In genomic region chr13:110447801-110448200, GRCh38 we compare ENCODE assay signal across 21 cellular contexts.
DNase-seq lines count a peak whose midpoint lies in the region; ATAC-seq and TF ChIP-seq lines count a peak whose summit lies in the region.
"Had no signal": no experiment of that assay in that cellular context is flagged by ENCODE, and none has a peak within 500 bp of the region (broad histone marks: within the 10 kb centered on the region; RNA-seq: fewer than 3 reads in every experiment).

No MANE protein-coding gene starts in this region.

- WGBS in mammary epithelial cell (ENCODE audit: low coverage, missing lambda C conversion rate), result 42% methylated on average over 9 of the region's 9 CpGs
- WGBS in smooth muscle cell (ENCODE audit: low lambda C conversion rate), result 81% methylated on average over 9 of the region's 9 CpGs

- DNase-seq in mammary epithelial cell (no peak), mesenteric fat pad (ENCODE audit: low spot score) (peak; percentile 59), smooth muscle cell (lab: John Stamatoyannopoulos, UW; ENCODE audit: unreplicated experiment) (no peak)
- DNase-seq: activated CD4-positive, alpha-beta T cell treated with anti-CD3 and anti-CD28 coated beads, Interleukin-2, amount 50 U/mL, for 1 hour; anterior cingulate cortex; CD4-positive, alpha-beta T cell; cerebellar nuclear complex; effector CD4-positive, alpha-beta T cell; esophagus squamous epithelium; GDM1; midbrain; NCI-H510A; small intestine; stimulated activated naive B cell treated with anti-CD40 and anti-IgM and Interleukin-4, amounts not matched to agents 10 μg/mL and 1 μg/mL and 100 μg/mL, for 72 hours; T-helper 2 cell had no signal

- BruUV-seq in mammary epithelial cell (replicated peaks; lab: Mats Ljungman, UMichigan), result no TSS peak

- TF ChIP-seq CTCF in mammary epithelial cell (conservative IDR thresholded peaks at IDR 0.05 in 1 of 2, IDR thresholded peaks at IDR 0.05 in 1 of 2; ENCODE audit: extremely low read depth in 1 of 2, insufficient read depth in 1 of 2, low read depth in 1 of 2, low read length in 2 of 2), result no peak
- no peak for TF ChIP-seq CTCF in smooth muscle cell (IDR thresholded peaks at IDR 0.05; ENCODE audit: borderline replicate concordance, insufficient read depth, poor library complexity, severe bottlenecking)

- H3K79me2 ChIP-seq in mammary epithelial cell (ENCODE audit: insufficient read depth, low read length), result no peaks in the 10 kb centered on the region
- H3K79me2 ChIP-seq in smooth muscle cell (ENCODE audit: low read depth), result peaks cover 19% of the 10 kb centered on the region

- peak overlapping the region; percentile 47 for H3K4me2 ChIP-seq in mammary epithelial cell (ENCODE audit: insufficient read depth, low read depth, low read length)
- H3K4me2 ChIP-seq in smooth muscle cell, result peak overlapping the region; percentile 70

- H3K9me3 ChIP-seq in HUES48 (ENCODE audit: control insufficient read depth, insufficient read depth, low read length), result no peaks in the 10 kb centered on the region
- no peaks in the 10 kb centered on the region for H3K9me3 ChIP-seq in mammary epithelial cell (replicated peaks; ENCODE audit: insufficient read depth, low read length)
- H3K9me3 ChIP-seq in smooth muscle cell (replicated peaks; ENCODE audit: low read depth), result no peaks in the 10 kb centered on the region
- H3K9me3 ChIP-seq: esophagus squamous epithelium, thoracic aorta had no signal

- CTCF ChIA-PET in mammary epithelial cell (lab: Charles Lee; ENCODE audit: low non-redundant PET), result no interaction called here

- in situ Hi-C loops in mammary epithelial cell (cut with MboI; ENCODE audit: low sequenced_read_pairs in 2 of 2), result no loop called here

- H3K36me3 ChIP-seq in HUES48 (ENCODE audit: control insufficient read depth, insufficient read depth, low read length) (peaks cover 21% of the 10 kb centered on the region), mammary epithelial cell (ENCODE audit: insufficient read depth, low read length) (peaks cover 14% of the 10 kb centered on the region), smooth muscle cell (ENCODE audit: low read depth) (peaks cover 8% of the 10 kb centered on the region)

- H4K20me1 ChIP-seq in mammary epithelial cell (ENCODE audit: insufficient read depth, low read length), result no peaks in the 10 kb centered on the region
- H4K20me1 ChIP-seq in smooth muscle cell (ENCODE audit: low read depth), result peaks cover 41% of the 10 kb centered on the region

- H3K4me3 ChIP-seq in HUES48 (ENCODE audit: low read depth, low read length) (no peak overlapping the region), mammary epithelial cell (replicated peaks in 1 of 3; ENCODE audit: insufficient read depth in 1 of 3, low read depth in 2 of 3, low read length in 3 of 3) (no peak overlapping the region), smooth muscle cell (no peak overlapping the region)
- H3K4me3 ChIP-seq: esophagus squamous epithelium, thoracic aorta had no signal

- H3K27ac ChIP-seq in HUES48 (ENCODE audit: low read depth, low read length) (peak overlapping the region; percentile 45), mammary epithelial cell (ENCODE audit: insufficient read depth, low read depth, low read length) (peak overlapping the region; percentile 64), smooth muscle cell (ENCODE audit: low read depth) (peak overlapping the region; percentile 69)

- H3K27me3 ChIP-seq in HUES48 (ENCODE audit: control insufficient read depth, insufficient read depth, low read length), result no peaks in the 10 kb centered on the region
- no peaks in the 10 kb centered on the region for H3K27me3 ChIP-seq in mammary epithelial cell (ENCODE audit: insufficient read depth, low read length)
- H3K27me3 ChIP-seq in smooth muscle cell (ENCODE audit: low read depth), result no peaks in the 10 kb centered on the region
- H3K27me3 ChIP-seq: esophagus squamous epithelium had no signal

- H3F3A ChIP-seq in smooth muscle cell (ENCODE audit: low read depth), result peaks cover 91% of the 10 kb centered on the region

- ATAC-seq in HG03342 (IDR thresholded peaks at IDR 0.05; ENCODE audit: unreplicated experiment) (no peak), GM21515 (IDR thresholded peaks at IDR 0.05; ENCODE audit: unreplicated experiment) (no peak), HG03354 (IDR thresholded peaks at IDR 0.05; ENCODE audit: poor library complexity, severe bottlenecking, unreplicated experiment) (no peak)
- ATAC-seq: natural killer cell treated with Interleukin-12 subunit alpha and Interleukin-12 subunit beta and Interleukin-15 and Interleukin-18, amount 100 ng/mL, for 72 hours; stimulated activated naive B cell treated with anti-CD40 and anti-IgM and Interleukin-4, amounts not matched to agents 10 μg/mL and 1 μg/mL and 100 μg/mL, for 72 hours had no signal

- no peak overlapping the region for H2AFZ ChIP-seq in mammary epithelial cell (ENCODE audit: low read depth, low read length)
- H2AFZ ChIP-seq in smooth muscle cell (ENCODE audit: low read depth), result no peak overlapping the region

- H3K9ac ChIP-seq in HUES48 (ENCODE audit: low read depth, low read length), result no peak overlapping the region
- H3K9ac ChIP-seq in mammary epithelial cell (ENCODE audit: insufficient read depth, low read length), result peak overlapping the region; percentile 28
- H3K9ac ChIP-seq in smooth muscle cell (ENCODE audit: low read depth), result no peak overlapping the region

- dilution Hi-C loops in mammary epithelial cell (cut with HindIII; ENCODE audit: low sequenced_read_pairs), result no loop called here

- H3K4me1 ChIP-seq in HUES48 (ENCODE audit: control insufficient read depth, insufficient read depth, low read length) (no peaks in the 10 kb centered on the region; the same call in 1 of the 2 replicates), mammary epithelial cell (ENCODE audit: insufficient read depth, low read length) (peaks cover 75% of the 10 kb centered on the region), smooth muscle cell (ENCODE audit: low read depth) (no peaks in the 10 kb centered on the region)

- intact Hi-C loops in mammary epithelial cell (cut with micrococcal nuclease), result loop anchor here (1.0 to 10.0 kb wide), 2 partner anchors 104 to 313 kb away; no protein-coding TSS in a partner anchor
